Comparison of ENCODE assay signal across 21 cellular contexts in the genomic region with DNA sequence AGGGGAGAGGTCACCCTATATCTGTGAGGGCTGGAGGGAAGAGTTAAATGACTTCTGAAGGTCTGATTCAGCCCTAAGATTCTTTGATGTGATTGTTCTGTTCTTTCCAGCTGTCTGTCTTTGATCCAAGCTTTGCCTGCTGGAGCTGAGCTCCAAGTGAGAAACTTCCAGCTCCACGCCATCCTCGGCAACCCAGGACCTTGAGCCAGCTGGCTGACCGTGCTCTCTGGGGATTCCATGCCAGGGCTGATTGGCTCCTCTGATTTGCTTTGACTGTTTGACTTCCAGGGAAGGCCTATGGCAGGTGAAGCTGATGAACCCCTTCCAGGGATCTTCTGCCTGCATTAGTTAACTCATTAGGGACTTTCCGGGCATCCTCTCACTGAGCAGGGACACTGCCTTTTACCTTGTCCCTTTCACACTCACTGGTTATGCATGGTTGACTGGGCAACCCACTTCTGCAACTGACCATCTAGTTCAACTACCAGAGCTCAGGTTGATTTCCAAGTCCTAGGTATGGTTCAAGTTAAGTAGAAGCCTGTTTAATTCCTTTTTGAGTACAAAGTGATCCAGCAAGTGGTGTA.
DNase-seq lines count a peak whose midpoint lies in the region; ATAC-seq and TF ChIP-seq lines count a peak whose summit lies in the region.
"Had no signal": no experiment of that assay in that cellular context is flagged by ENCODE, and none has a peak within 500 bp of the region (broad histone marks: within the 10 kb centered on the region; RNA-seq: fewer than 3 reads in every experiment).

No MANE protein-coding gene starts in this region.

- DNase-seq in AG10803 (ENCODE audit: low read depth) (peak; percentile 5), MG63 (peak; percentile 90), globus pallidus (ENCODE audit: low spot score) (peak; percentile 5), neural crest cell (ENCODE audit: low read depth, low spot score) (no peak), 8988T (no peak), CD14-positive monocyte (ENCODE audit: low spot score) (no peak), mesenteric fat pad (ENCODE audit: low spot score) (no peak)
- DNase-seq: activated CD4-positive, alpha-beta T cell treated with anti-CD3 and anti-CD28 coated beads for 1 hour; activated naive CD4-positive, alpha-beta T cell treated with anti-CD3 and anti-CD28 coated beads, Interleukin-2, amount 50 U/mL, for 16 hours; CD4-positive, CD25-positive, alpha-beta regulatory T cell; effector CD8-positive, alpha-beta T cell; erythroblast; kidney glomerular epithelial cell; NCI-H1092; NCI-H2029; NCI-H226; T-helper 1 cell had no signal

- no peaks in the 10 kb centered on the region for H3K36me3 ChIP-seq in MG63
- H3K36me3 ChIP-seq: SJCRH30 had no signal

- no peaks in the 10 kb centered on the region for H3K36me3 Mint-ChIP-seq in neural crest cell (ENCODE audit: low read depth)
- H3K36me3 Mint-ChIP-seq in CD14-positive monocyte, result no peaks in the 10 kb centered on the region
- H3K36me3 Mint-ChIP-seq: CD4-positive, CD25-positive, alpha-beta regulatory T cell had no signal

- H3K9me3 ChIP-seq in MG63, result no peaks in the 10 kb centered on the region

- peak overlapping the region; percentile 13 for H3K27ac Mint-ChIP-seq in neural crest cell (ENCODE audit: unreplicated experiment)
- H3K27ac Mint-ChIP-seq in CD14-positive monocyte, result no peak overlapping the region
- H3K27ac Mint-ChIP-seq: activated T-helper 1 cell treated with anti-CD3 and anti-CD28 coated beads, Interleukin-12 subunit alpha, Interleukin-12 subunit beta, Interleukin-2, Interleukin-4 antibody, amounts not matched to agents 30 ng/mL and 10 ng/mL and 1 ng/mL, durations not matched to agents 14 hours and 24 hours and 36 hours; CD4-positive, CD25-positive, alpha-beta regulatory T cell; natural killer cell treated with Interleukin-12 subunit alpha and Interleukin-12 subunit beta and Interleukin-15 and Interleukin-18, amount 100 ng/mL, for 72 hours had no signal

- H3K27me3 Mint-ChIP-seq in neural crest cell (ENCODE audit: low read depth) (no peaks in the 10 kb centered on the region), CD14-positive monocyte (ENCODE audit: low read depth in 3 of 3) (peaks cover 0 to 5% (median 4%) of the 10 kb centered on the region in 3 donors)
- H3K27me3 Mint-ChIP-seq: CD4-positive, CD25-positive, alpha-beta regulatory T cell had no signal

- H3K27me3 ChIP-seq in MG63, result no peaks in the 10 kb centered on the region
- H3K27me3 ChIP-seq: SJCRH30 had no signal

- intact Hi-C loops in CD14-positive monocyte (cut with micrococcal nuclease), result no loop called here

- H3K4me1 Mint-ChIP-seq in neural crest cell (peaks cover 7% of the 10 kb centered on the region), CD14-positive monocyte (no peaks in the 10 kb centered on the region)
- H3K4me1 Mint-ChIP-seq: CD4-positive, CD25-positive, alpha-beta regulatory T cell had no signal

- ATAC-seq in GM21723 (IDR thresholded peaks at IDR 0.05; ENCODE audit: unreplicated experiment), result no peak
- ATAC-seq: natural killer cell treated with Interleukin-12 subunit alpha and Interleukin-12 subunit beta and Interleukin-15 and Interleukin-18, amount 100 ng/mL, for 72 hours had no signal

- TF ChIP-seq CTCF in AG10803 (conservative IDR thresholded peaks at IDR 0.05; ENCODE audit: low read length), result no peak
- TF ChIP-seq CTCF in neural crest cell (conservative IDR thresholded peaks at IDR 0.05), result no peak
- TF ChIP-seq CTCF in CD14-positive monocyte (IDR thresholded peaks at IDR 0.05), result no peak

- H3K4me3 ChIP-seq in AG10803 (ENCODE audit: low read length), result no peak overlapping the region
- no peak overlapping the region for H3K4me3 ChIP-seq in MG63
- H3K4me3 ChIP-seq: SJCRH30 had no signal

- H3K9me3 Mint-ChIP-seq in neural crest cell, result peaks cover 8% of the 10 kb centered on the region
- H3K9me3 Mint-ChIP-seq in CD14-positive monocyte, result peaks cover 0 to 6% (median 2%) of the 10 kb centered on the region in 7 donors
- H3K9me3 Mint-ChIP-seq: activated T-helper 1 cell treated with anti-CD3 and anti-CD28 coated beads, Interleukin-12 subunit alpha, Interleukin-12 subunit beta, Interleukin-2, Interleukin-4 antibody, amounts not matched to agents 30 ng/mL and 10 ng/mL and 1 ng/mL, durations not matched to agents 14 hours and 24 hours and 36 hours had no signal

- H3K4me3 Mint-ChIP-seq in neural crest cell (no peak overlapping the region), CD14-positive monocyte (no peak overlapping the region)
- H3K4me3 Mint-ChIP-seq: activated T-helper 1 cell treated with anti-CD3 and anti-CD28 coated beads, Interleukin-12 subunit alpha, Interleukin-12 subunit beta, Interleukin-2, Interleukin-4 antibody, amounts not matched to agents 30 ng/mL and 10 ng/mL and 1 ng/mL, durations not matched to agents 14 hours and 24 hours and 36 hours; CD4-positive, CD25-positive, alpha-beta regulatory T cell; natural killer cell treated with Interleukin-12 subunit alpha and Interleukin-12 subunit beta and Interleukin-15 and Interleukin-18, amount 100 ng/mL, for 72 hours had no signal

Comparison
In these comparisons a context has a peak if more than half of its experiments do, and no peak if none do; other contexts are left out.
1. DNase-seq: peak in AG10803 (single experiment), MG63 (single experiment) and globus pallidus (single experiment); none in neural crest cell (single experiment), 8988T (single experiment), CD14-positive monocyte (single experiment) and mesenteric fat pad (single experiment).